Comparison of ENCODE assay signal across 13 cellular contexts in the genomic region with DNA sequence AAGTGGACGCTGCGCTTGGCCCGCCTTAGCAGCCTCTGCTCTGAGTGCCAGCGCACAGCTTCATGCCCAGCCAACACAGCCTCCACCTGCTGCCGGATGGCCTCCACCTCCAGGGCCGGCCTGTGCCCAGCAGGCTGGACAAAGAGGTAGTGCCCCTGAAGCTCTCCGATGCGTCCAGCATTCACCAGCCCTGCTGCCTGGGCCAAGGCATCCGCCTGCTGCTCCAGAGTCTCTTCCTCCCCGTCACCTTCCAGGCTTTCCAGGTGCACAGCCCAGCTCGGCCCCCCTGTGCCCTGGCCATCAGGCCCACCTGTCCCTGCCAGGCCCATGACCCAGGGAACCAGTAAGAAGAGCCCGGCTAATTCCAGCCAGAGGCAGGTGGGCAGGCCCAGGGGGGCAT. TPM values are rescaled to one million over a fixed set of nuclear protein-coding genes. Genes with fewer than 3 reads are reported as not detected.
DNase-seq lines count a peak whose midpoint lies in the region; ATAC-seq and TF ChIP-seq lines count a peak whose summit lies in the region.
"Had no signal": no experiment of that assay in that cellular context is flagged by ENCODE, and none has a peak within 500 bp of the region (broad histone marks: within the 10 kb centered on the region; RNA-seq: fewer than 3 reads in every experiment).

No MANE protein-coding gene starts in this region.

- no peak overlapping the region for H3K56ac ChIP-seq in IMR-90 (ENCODE audit: extremely low read depth, insufficient read depth, low read length)

- no peak overlapping the region for H2AK5ac ChIP-seq in IMR-90 (ENCODE audit: low read depth, low read length)

- TF ChIP-seq CTCF in CD4-positive, alpha-beta T cell (IDR thresholded peaks at IDR 0.05): no peak
- TF ChIP-seq CTCF in IMR-90 (conservative IDR thresholded peaks at IDR 0.05; ENCODE audit: low read depth, low read length): no peak
- TF ChIP-seq CTCF in natural killer cell (IDR thresholded peaks at IDR 0.05): no peak
- no peak for TF ChIP-seq CTCF in Calu3 (IDR thresholded peaks at IDR 0.05; ENCODE audit: unreplicated experiment)

- H3K9me3 Mint-ChIP-seq in CD4-positive, alpha-beta T cell: no peaks in the 10 kb centered on the region
- H3K9me3 Mint-ChIP-seq in activated naive CD8-positive, alpha-beta T cell treated with anti-CD3 and anti-CD28 coated beads, Interleukin-2, amount 10 ng/mL, durations not matched to agents 7 days and 5 days: no peaks in the 10 kb centered on the region
- H3K9me3 Mint-ChIP-seq in natural killer cell: no peaks in the 10 kb centered on the region
- no peaks in the 10 kb centered on the region for H3K9me3 Mint-ChIP-seq in Calu3 (ENCODE audit: low read depth, unreplicated experiment)
- H3K9me3 Mint-ChIP-seq: dendritic cell treated with granulocyte-macrophage colony-stimulating factor and Interleukin-4, amounts not matched to agents 40 ng/mL and 50 ng/mL, for 4 days had no signal

- peaks cover 7% of the 10 kb centered on the region for H3K4me1 ChIP-seq in IMR-90 (ENCODE audit: control insufficient read depth, insufficient read depth, low read length)

- H3K36me3 ChIP-seq in IMR-90 (ENCODE audit: control insufficient read depth, insufficient read depth, low read length): peaks cover 36% of the 10 kb centered on the region

- TF ChIP-seq POLR2A in IMR-90 (IDR thresholded peaks at IDR 0.05; ENCODE audit: low read depth, low read length): no peak

- H3K23ac ChIP-seq in IMR-90 (ENCODE audit: low read depth, low read length): no peak overlapping the region

- H3K4me1 Mint-ChIP-seq in CD4-positive, alpha-beta T cell (ENCODE audit: low read depth): peaks cover 68% of the 10 kb centered on the region
- H3K4me1 Mint-ChIP-seq in activated naive CD8-positive, alpha-beta T cell treated with anti-CD3 and anti-CD28 coated beads, Interleukin-2, amount 10 ng/mL, durations not matched to agents 7 days and 5 days: peaks cover 42% of the 10 kb centered on the region
- H3K4me1 Mint-ChIP-seq in natural killer cell (peaks cover 47 to 64% of the 10 kb centered on the region in 2 donors), Calu3 (ENCODE audit: low read depth, unreplicated experiment) (peaks cover 14% of the 10 kb centered on the region)

- H3K4me2 ChIP-seq in IMR-90 (ENCODE audit: low read depth, low read length): no peak overlapping the region

- POLR2A ChIA-PET in CD4-positive, alpha-beta T cell (lab: Charles Lee): interaction anchor here (0.6 to 4.2 kb wide), 5 partner anchors 8 to 441 kb away, joined by 3 to 46 read pairs (median 7); partner anchors contain the start of genes PAFAH1B2, SIDT2 and ZPR1
- POLR2A ChIA-PET in IMR-90 (lab: Charles Lee; ENCODE audit: unreplicated experiment): interaction anchor here (0.6 kb wide), 2 partner anchors 29 to 55 kb away, joined by 3 to 9 read pairs; no protein-coding TSS in a partner anchor
- POLR2A ChIA-PET in activated naive CD8-positive, alpha-beta T cell treated with anti-CD3 and anti-CD28 coated beads, Interleukin-2, amount 10 ng/mL, durations not matched to agents 7 days and 5 days (lab: Charles Lee): interaction anchor here (0.6 to 1.6 kb wide), 3 partner anchors 17 to 299 kb away, joined by 3 to 16 read pairs (median 4); partner anchors contain the start of gene SIDT2

- H3K14ac ChIP-seq in IMR-90 (replicated peaks; ENCODE audit: low read depth, low read length): no peak overlapping the region

- intact Hi-C loops in CD4-positive, alpha-beta T cell (cut with DNase I, micrococcal nuclease): loop anchor here in 1 of 2 experiments (2.0 to 5.0 kb wide), 4 partner anchors 85 to 497 kb away; partner anchors contain the start of gene PAFAH1B2
- intact Hi-C loops in IMR-90 (cut with micrococcal nuclease): loop anchor here (10.0 kb wide), 1 partner anchor 375 kb away; no protein-coding TSS in a partner anchor
- intact Hi-C loops in natural killer cell (cut with micrococcal nuclease): loop anchor here (5.0 to 10.0 kb wide), 2 partner anchors 345 to 497 kb away; no protein-coding TSS in a partner anchor
- intact Hi-C loops in Calu3 (cut with micrococcal nuclease; ENCODE audit: unreplicated experiment): loop anchor here (5.0 kb wide), 1 partner anchor 497 kb away; no protein-coding TSS in a partner anchor

- no peak for DNase-seq in CD4-positive, alpha-beta T cell
- DNase-seq in IMR-90: no peak
- no peak for DNase-seq in activated naive CD8-positive, alpha-beta T cell treated with anti-CD3 and anti-CD28 coated beads, Interleukin-2, amount 10 ng/mL, durations not matched to agents 7 days and 5 days
- no peak for DNase-seq in natural killer cell
- no peak for DNase-seq in amygdala (lab: John Stamatoyannopoulos, UW)
- DNase-seq in cerebellar nuclear complex (lab: John Stamatoyannopoulos, UW): no peak
- DNase-seq in Calu3: no peak
- no peak for DNase-seq in hypothalamus (lab: John Stamatoyannopoulos, UW)
- DNase-seq: NCI-H1417 treated with DMSO at 0.1 percent for 48 hours, nucleus accumbens, PC-3, small intestine had no signal

- H2AFZ ChIP-seq in IMR-90 (replicated peaks; ENCODE audit: low read length, poor library complexity): no peak overlapping the region

- TSS peak; percentile 53 for BruUV-seq in IMR-90 (replicated peaks; lab: Mats Ljungman, UMichigan)
- BruUV-seq in Calu3 (replicated peaks; lab: Mats Ljungman, UMichigan): no TSS peak

- CTCF ChIA-PET in CD4-positive, alpha-beta T cell (lab: Charles Lee): no interaction called here
- CTCF ChIA-PET in IMR-90 (lab: Yijun Ruan, JAX): interaction anchor here (0.6 kb wide), 1 partner anchor 7 kb away, joined by 3 read pairs; no protein-coding TSS in a partner anchor
- CTCF ChIA-PET in Calu3 (lab: Charles Lee): no interaction called here

- no peak for TF ChIP-seq RAD21 in IMR-90 (IDR thresholded peaks at IDR 0.05; ENCODE audit: low read length)

- H3K27ac ChIP-seq in CD4-positive, alpha-beta T cell (ENCODE audit: low read depth, low read length): peak overlapping the region; percentile 91
- H3K27ac ChIP-seq in IMR-90 (ENCODE audit: insufficient read depth, low read length): no peak overlapping the region

- H3K79me1 ChIP-seq in IMR-90 (ENCODE audit: low read depth in 1 of 2, low read length in 2 of 2): peaks cover 26 to 51% of the 10 kb centered on the region in 2 experiments

- H3K18ac ChIP-seq in IMR-90 (ENCODE audit: low read depth, low read length): no peak overlapping the region

- H3K27me3 ChIP-seq in CD4-positive, alpha-beta T cell (ENCODE audit: control insufficient read depth, insufficient read depth, low read length): no peaks in the 10 kb centered on the region
- H3K27me3 ChIP-seq in IMR-90 (ENCODE audit: control insufficient read depth, insufficient read depth, low read length): no peaks in the 10 kb centered on the region

- dilution Hi-C loops in IMR-90 (cut with HindIII; ENCODE audit: low sequenced_read_pairs, unreplicated experiment): no loop called here

- H2BK15ac ChIP-seq in IMR-90 (ENCODE audit: low read depth, low read length): no peak overlapping the region

- peaks cover 91% of the 10 kb centered on the region for H3K36me3 Mint-ChIP-seq in CD4-positive, alpha-beta T cell (ENCODE audit: low read depth)
- H3K36me3 Mint-ChIP-seq in activated naive CD8-positive, alpha-beta T cell treated with anti-CD3 and anti-CD28 coated beads, Interleukin-2, amount 10 ng/mL, durations not matched to agents 7 days and 5 days: peaks cover 27% of the 10 kb centered on the region
- H3K36me3 Mint-ChIP-seq in natural killer cell: no peaks in the 10 kb centered on the region
- H3K36me3 Mint-ChIP-seq in Calu3 (ENCODE audit: insufficient read depth, unreplicated experiment): peaks cover 45% of the 10 kb centered on the region

- H2AK9ac ChIP-seq in IMR-90 (replicated peaks; ENCODE audit: low read depth, low read length, poor library complexity): no peak overlapping the region

- no peak overlapping the region for H4K8ac ChIP-seq in IMR-90 (ENCODE audit: low read depth in 2 of 2, low read length in 2 of 2)

- H3K9ac ChIP-seq in IMR-90 (ENCODE audit: low read depth, low read length): no peak overlapping the region

- no peak overlapping the region for H4K91ac ChIP-seq in IMR-90 (ENCODE audit: insufficient read depth, low read depth, low read length)

- ATAC-seq in CD4-positive, alpha-beta T cell (ENCODE audit: poor library complexity): no peak
- ATAC-seq in IMR-90 (ENCODE audit: low read depth) (no peak), natural killer cell (no peak)
- ATAC-seq in activated naive CD8-positive, alpha-beta T cell treated with anti-CD3 and anti-CD28 coated beads, Interleukin-2, amount 10 ng/mL, durations not matched to agents 7 days and 5 days (ENCODE audit: low read depth): no peak
- ATAC-seq: PC-3 had no signal

- H3K4me3 ChIP-seq in IMR-90 (ENCODE audit: insufficient read depth, low read depth, low read length): no peak overlapping the region

- H3K9me1 ChIP-seq in IMR-90 (ENCODE audit: insufficient read depth, low read length): no peaks in the 10 kb centered on the region

- H2BK5ac ChIP-seq in IMR-90 (ENCODE audit: low read depth, low read length, poor library complexity, severe bottlenecking): no peak overlapping the region

- no peak overlapping the region for H4K5ac ChIP-seq in IMR-90 (ENCODE audit: low read depth, low read length)

- peak overlapping the region; percentile 95 for H3K4me3 Mint-ChIP-seq in CD4-positive, alpha-beta T cell
- H3K4me3 Mint-ChIP-seq in activated naive CD8-positive, alpha-beta T cell treated with anti-CD3 and anti-CD28 coated beads, Interleukin-2, amount 10 ng/mL, durations not matched to agents 7 days and 5 days: peak overlapping the region; percentile 96
- peak overlapping the region; percentile 96 for H3K4me3 Mint-ChIP-seq in natural killer cell
- no peak overlapping the region for H3K4me3 Mint-ChIP-seq in Calu3 (ENCODE audit: low read depth, unreplicated experiment)
- H3K4me3 Mint-ChIP-seq: dendritic cell treated with granulocyte-macrophage colony-stimulating factor and Interleukin-4, amounts not matched to agents 40 ng/mL and 50 ng/mL, for 4 days had no signal

- H3K4ac ChIP-seq in IMR-90 (ENCODE audit: low read depth, low read length): no peak overlapping the region

- no peaks in the 10 kb centered on the region for H3K27me3 Mint-ChIP-seq in CD4-positive, alpha-beta T cell
- no peaks in the 10 kb centered on the region for H3K27me3 Mint-ChIP-seq in activated naive CD8-positive, alpha-beta T cell treated with anti-CD3 and anti-CD28 coated beads, Interleukin-2, amount 10 ng/mL, durations not matched to agents 7 days and 5 days
- H3K27me3 Mint-ChIP-seq in natural killer cell (ENCODE audit: low read depth in 2 of 2) (no peaks in the 10 kb centered on the region), Calu3 (ENCODE audit: unreplicated experiment) (no peaks in the 10 kb centered on the region)
- H3K27me3 Mint-ChIP-seq: dendritic cell treated with granulocyte-macrophage colony-stimulating factor and Interleukin-4, amounts not matched to agents 40 ng/mL and 50 ng/mL, for 4 days had no signal

- in situ Hi-C loops in IMR-90 (cut with MboI; ENCODE audit: low sequenced_read_pairs): loop anchor here (10.0 kb wide), 1 partner anchor 355 kb away; no protein-coding TSS in a partner anchor

- 100% methylated on average over 10 of the region's 12 CpGs; no CpG with 5 or more reads in 1 of the 2 experiments for WGBS in IMR-90 (ENCODE audit: extremely low coverage in 2 of 2, insufficient read length in 1 of 2), 2 experiments

- H4K20me1 ChIP-seq in IMR-90 (ENCODE audit: insufficient read depth, low read length): no peaks in the 10 kb centered on the region; the same call in 1 of the 2 replicates

- no peaks in the 10 kb centered on the region for H3K9me3 ChIP-seq in CD4-positive, alpha-beta T cell (ENCODE audit: control insufficient read depth, low read length)
- H3K9me3 ChIP-seq in IMR-90 (ENCODE audit: control insufficient read depth, insufficient read depth, low read length): no peaks in the 10 kb centered on the region

- peak overlapping the region; percentile 90 for H3K27ac Mint-ChIP-seq in CD4-positive, alpha-beta T cell
- H3K27ac Mint-ChIP-seq in activated naive CD8-positive, alpha-beta T cell treated with anti-CD3 and anti-CD28 coated beads, Interleukin-2, amount 10 ng/mL, durations not matched to agents 7 days and 5 days: peak overlapping the region; percentile 96
- H3K27ac Mint-ChIP-seq in natural killer cell (peak overlapping the region; percentile 93 to 99), Calu3 (ENCODE audit: unreplicated experiment) (no peak overlapping the region)

- H2BK120ac ChIP-seq in IMR-90 (ENCODE audit: low read depth, low read length): no peak overlapping the region

- no peak overlapping the region for H2BK20ac ChIP-seq in IMR-90 (ENCODE audit: low read depth, low read length)

RNA-seq across cellular contexts. Expression of gene PCSK7, which starts 2.5 kb away (rescaled TPM):
- 100 to 1,000 TPM; 229 to 247 TPM for total RNA-seq in CD4-positive, alpha-beta T cell
- total RNA-seq in IMR-90 (2012; rRNA removed) (35.8 and 36.7 TPM in 2 replicates), natural killer cell (100 to 1,000 TPM; 397 to 471 (median 441) TPM), Calu3 (2022) (44.3 and 49.2 TPM in 2 replicates)
- 48.4 and 54.3 TPM in 2 replicates for polyA plus RNA-seq in IMR-90 (2012; rRNA removed)
- polyA plus RNA-seq in IMR-90 (2012; cell fraction: cytosol; rRNA removed): 30.1 and 48.3 TPM in 2 replicates
- 117 and 148 TPM in 2 replicates for polyA plus RNA-seq in IMR-90 (2012; cell fraction: nucleus; rRNA removed; ENCODE audit: low replicate concordance)
- total RNA-seq in activated naive CD8-positive, alpha-beta T cell treated with anti-CD3 and anti-CD28 coated beads, Interleukin-2, amount 10 ng/mL, durations not matched to agents 7 days and 5 days: 100 to 1,000 TPM; 191 to 195 TPM

RNA-seq across cellular contexts. Expression of gene RNF214, which starts 3.1 kb away (rescaled TPM):
- 10 to 100 TPM; 12.9 to 15.8 TPM for total RNA-seq in CD4-positive, alpha-beta T cell
- total RNA-seq in IMR-90 (2012; rRNA removed) (7.5 and 7.9 TPM in 2 replicates), natural killer cell (10 to 100 TPM; 13.7 to 20.7 (median 17.3) TPM), Calu3 (2022) (19.2 and 20.0 TPM in 2 replicates)
- polyA plus RNA-seq in IMR-90 (2012; rRNA removed): 14.8 and 16.1 TPM in 2 replicates
- polyA plus RNA-seq in IMR-90 (2012; cell fraction: cytosol; rRNA removed): 5.5 and 11.0 TPM in 2 replicates
- polyA plus RNA-seq in IMR-90 (2012; cell fraction: nucleus; rRNA removed; ENCODE audit: low replicate concordance): 18.9 and 25.0 TPM in 2 replicates
- 10 to 100 TPM; 22.6 to 26.0 TPM for total RNA-seq in activated naive CD8-positive, alpha-beta T cell treated with anti-CD3 and anti-CD28 coated beads, Interleukin-2, amount 10 ng/mL, durations not matched to agents 7 days and 5 days

RNA-seq across cellular contexts. Expression of gene TAGLN, which starts 30.2 kb away (rescaled TPM):
- total RNA-seq in CD4-positive, alpha-beta T cell: 1 to 10 TPM; 8.4 to 9.5 TPM
- total RNA-seq in IMR-90 (2012; rRNA removed) (1,558 and 2,558 TPM in 2 replicates), natural killer cell (10 to 100 TPM in 1 of 3 donors, 1 to 10 TPM in 2; 8.2 to 18.0 (median 8.3) TPM), Calu3 (2022) (4.6 and 6.6 TPM in 2 replicates)
- polyA plus RNA-seq in IMR-90 (2012; rRNA removed): 3,760 and 3,780 TPM in 2 replicates
- 3,517 and 4,395 TPM in 2 replicates for polyA plus RNA-seq in IMR-90 (2012; cell fraction: cytosol; rRNA removed)
- polyA plus RNA-seq in IMR-90 (2012; cell fraction: nucleus; rRNA removed; ENCODE audit: low replicate concordance): 1,556 and 1,814 TPM in 2 replicates
- 1 to 10 TPM; 6.2 to 6.4 TPM for total RNA-seq in activated naive CD8-positive, alpha-beta T cell treated with anti-CD3 and anti-CD28 coated beads, Interleukin-2, amount 10 ng/mL, durations not matched to agents 7 days and 5 days

RNA-seq across cellular contexts. Expression of gene SIDT2, which starts 50.9 kb away (rescaled TPM):
- 100 to 1,000 TPM; 197 to 200 TPM for total RNA-seq in CD4-positive, alpha-beta T cell
- total RNA-seq in IMR-90 (2012; rRNA removed) (6.7 and 7.3 TPM in 2 replicates), natural killer cell (100 to 1,000 TPM in 1 of 3 donors, 10 to 100 TPM in 2; 80.0 to 111 (median 82.0) TPM), Calu3 (2022) (12.2 and 15.4 TPM in 2 replicates)
- polyA plus RNA-seq in IMR-90 (2012; rRNA removed): 29.7 and 30.3 TPM in 2 replicates
- 13.2 and 30.9 TPM in 2 replicates for polyA plus RNA-seq in IMR-90 (2012; cell fraction: cytosol; rRNA removed)
- 68.9 and 117 TPM in 2 replicates for polyA plus RNA-seq in IMR-90 (2012; cell fraction: nucleus; rRNA removed; ENCODE audit: low replicate concordance)
- total RNA-seq in activated naive CD8-positive, alpha-beta T cell treated with anti-CD3 and anti-CD28 coated beads, Interleukin-2, amount 10 ng/mL, durations not matched to agents 7 days and 5 days: 10 to 100 TPM; 34.9 to 35.0 TPM

Comparison
In these comparisons a context has a peak if more than half of its experiments do, and no peak if none do; other contexts are left out.
1. RNA of gene TAGLN, which starts 30.2 kb away (total RNA-seq): 1,558 to 2,558 TPM in IMR-90; 8.4 to 9.5 TPM in CD4-positive, alpha-beta T cell, 8.2 to 18.0 TPM in natural killer cell, 4.6 to 6.6 TPM in Calu3 and 6.2 to 6.4 TPM in activated naive CD8-positive, alpha-beta T cell treated with anti-CD3 and anti-CD28 coated beads, Interleukin-2, amount 10 ng/mL, durations not matched to agents 7 days and 5 days; every median in the first group is over 10 times any median in the second.